In the genomic region with DNA sequence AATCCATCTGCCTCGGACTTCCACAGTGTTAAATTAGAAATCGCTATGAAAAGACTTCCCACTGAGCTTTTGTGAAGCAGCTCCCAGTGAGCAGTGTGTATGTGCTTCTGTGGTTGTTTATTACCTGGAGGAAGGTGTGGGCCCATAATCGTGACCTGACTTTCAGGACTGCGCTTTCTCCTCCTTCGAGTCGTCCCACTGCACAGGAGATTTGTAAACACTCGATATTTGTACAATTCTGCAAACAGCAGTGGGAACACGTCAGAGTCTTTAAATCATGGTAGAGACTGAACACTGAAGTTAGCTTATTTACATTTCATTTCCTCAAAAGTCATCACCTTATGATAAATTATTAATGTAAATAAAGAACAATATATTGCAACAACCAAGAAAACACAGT, we compare ENCODE assay signal across 22 cellular contexts.
DNase-seq lines count a peak whose midpoint lies in the region; ATAC-seq and TF ChIP-seq lines count a peak whose summit lies in the region.
"Had no signal": no experiment of that assay in that cellular context is flagged by ENCODE, and none has a peak within 500 bp of the region (broad histone marks: within the 10 kb centered on the region; RNA-seq: fewer than 3 reads in every experiment).

No MANE protein-coding gene starts in this region.

- POLR2A ChIA-PET in activated CD8-positive, alpha-beta T cell treated with anti-CD3 and anti-CD28 coated beads, Interleukin-2, amount 10 ng/mL, durations not matched to agents 7 days and 5 days (lab: Charles Lee): no interaction called here

- no peaks in the 10 kb centered on the region for H4K20me1 ChIP-seq in neural progenitor cell (ENCODE audit: low read depth)
- H4K20me1 ChIP-seq: BLaER1 treated with 17β-estradiol and CSF1 and Interleukin-3, amounts not matched to agents 10 nM and 100 nM had no signal

- H3K36me3 Mint-ChIP-seq in neural progenitor cell: no peaks in the 10 kb centered on the region
- no peaks in the 10 kb centered on the region for H3K36me3 Mint-ChIP-seq in activated CD8-positive, alpha-beta T cell treated with anti-CD3 and anti-CD28 coated beads, Interleukin-2, amount 10 ng/mL, durations not matched to agents 7 days and 5 days (ENCODE audit: low read depth)
- H3K36me3 Mint-ChIP-seq: CD4-positive, alpha-beta memory T cell had no signal

- H3K4me3 Mint-ChIP-seq in neural progenitor cell: no peak overlapping the region
- H3K4me3 Mint-ChIP-seq in activated CD8-positive, alpha-beta T cell treated with anti-CD3 and anti-CD28 coated beads, Interleukin-2, amount 10 ng/mL, durations not matched to agents 7 days and 5 days: no peak overlapping the region
- H3K4me3 Mint-ChIP-seq: CD4-positive, alpha-beta memory T cell; HFFc6 had no signal

- no peak overlapping the region for H3K27ac Mint-ChIP-seq in neural progenitor cell
- no peak overlapping the region for H3K27ac Mint-ChIP-seq in activated CD8-positive, alpha-beta T cell treated with anti-CD3 and anti-CD28 coated beads, Interleukin-2, amount 10 ng/mL, durations not matched to agents 7 days and 5 days
- H3K27ac Mint-ChIP-seq: CD4-positive, alpha-beta memory T cell; HFFc6 had no signal

- H3F3A ChIP-seq in neural progenitor cell (ENCODE audit: low read depth): no peaks in the 10 kb centered on the region

- H3K36me3 ChIP-seq in neural progenitor cell: no peaks in the 10 kb centered on the region
- H3K36me3 ChIP-seq: BE2C, HAP-1 had no signal

- no peaks in the 10 kb centered on the region for H3K9me3 ChIP-seq in neural progenitor cell (ENCODE audit: low read depth)
- H3K9me3 ChIP-seq: A549, BE2C, HAP-1 had no signal

- H3K4me3 ChIP-seq in LNCaP clone FGC (ENCODE audit: low read depth, low read length): peak overlapping the region; percentile 33
- no peak overlapping the region for H3K4me3 ChIP-seq in neural progenitor cell
- H3K4me3 ChIP-seq: A549; BLaER1 treated with 17β-estradiol and CSF1 and Interleukin-3, amounts not matched to agents 10 nM and 100 nM; GM12878; HAP-1 had no signal

- H3K79me2 ChIP-seq in neural progenitor cell (ENCODE audit: low read depth): no peaks in the 10 kb centered on the region

- ATAC-seq in GM19023 (IDR thresholded peaks at IDR 0.05; ENCODE audit: unreplicated experiment): no peak
- ATAC-seq in activated CD8-positive, alpha-beta T cell treated with anti-CD3 and anti-CD28 coated beads, Interleukin-2, amount 10 ng/mL, durations not matched to agents 7 days and 5 days: no peak
- ATAC-seq: A549, GM12878 had no signal

- H3K4me2 ChIP-seq in neural progenitor cell: no peak overlapping the region
- H3K4me2 ChIP-seq: A549; BLaER1 treated with 17β-estradiol and CSF1 and Interleukin-3, amounts not matched to agents 10 nM and 100 nM had no signal

- H3K4me1 ChIP-seq in neural progenitor cell: no peaks in the 10 kb centered on the region
- H3K4me1 ChIP-seq: A549, BE2C, HAP-1 had no signal

- CTCF ChIA-PET in activated CD8-positive, alpha-beta T cell treated with anti-CD3 and anti-CD28 coated beads, Interleukin-2, amount 10 ng/mL, durations not matched to agents 7 days and 5 days (lab: Charles Lee): no interaction called here

- H3K9me3 Mint-ChIP-seq in neural progenitor cell: peaks cover 3% of the 10 kb centered on the region
- H3K9me3 Mint-ChIP-seq in activated CD8-positive, alpha-beta T cell treated with anti-CD3 and anti-CD28 coated beads, Interleukin-2, amount 10 ng/mL, durations not matched to agents 7 days and 5 days (ENCODE audit: insufficient read depth): no peaks in the 10 kb centered on the region
- H3K9me3 Mint-ChIP-seq: HFFc6 had no signal

- peaks cover 2% of the 10 kb centered on the region for H3K4me1 Mint-ChIP-seq in neural progenitor cell
- H3K4me1 Mint-ChIP-seq in activated CD8-positive, alpha-beta T cell treated with anti-CD3 and anti-CD28 coated beads, Interleukin-2, amount 10 ng/mL, durations not matched to agents 7 days and 5 days (ENCODE audit: low read depth): no peaks in the 10 kb centered on the region
- H3K4me1 Mint-ChIP-seq: CD4-positive, alpha-beta memory T cell had no signal

- H3K27me3 Mint-ChIP-seq in neural progenitor cell (ENCODE audit: insufficient read depth, low read depth): peaks cover 4% of the 10 kb centered on the region
- H3K27me3 Mint-ChIP-seq in activated CD8-positive, alpha-beta T cell treated with anti-CD3 and anti-CD28 coated beads, Interleukin-2, amount 10 ng/mL, durations not matched to agents 7 days and 5 days (ENCODE audit: low read depth): no peaks in the 10 kb centered on the region

- H3K27ac ChIP-seq in neural progenitor cell: no peak overlapping the region
- H3K27ac ChIP-seq: A549; BLaER1 treated with 17β-estradiol and CSF1 and Interleukin-3, amounts not matched to agents 10 nM and 100 nM had no signal

- H2AFZ ChIP-seq in neural progenitor cell (replicated peaks): no peak overlapping the region

- H3K9ac ChIP-seq in neural progenitor cell: no peak overlapping the region
- H3K9ac ChIP-seq: BLaER1 treated with 17β-estradiol and CSF1 and Interleukin-3, amounts not matched to agents 10 nM and 100 nM had no signal

- TF ChIP-seq CTCF in LNCaP clone FGC (IDR thresholded peaks at IDR 0.05; ENCODE audit: control insufficient read depth, extremely low read depth, insufficient read depth): no peak
- TF ChIP-seq CTCF in neural progenitor cell (IDR thresholded peaks at IDR 0.05): no peak

- H3K27me3 ChIP-seq in neural progenitor cell: no peaks in the 10 kb centered on the region
- H3K27me3 ChIP-seq: BE2C; BLaER1 treated with 17β-estradiol and CSF1 and Interleukin-3, amounts not matched to agents 10 nM and 100 nM had no signal

- DNase-seq in DMS53 (lab: John Stamatoyannopoulos, UW) (peak; percentile 11), DMS53 treated with DMSO at 0.1 percent for 48 hours (lab: John Stamatoyannopoulos, UW; ENCODE audit: unreplicated experiment) (no peak), LNCaP clone FGC (ENCODE audit: low read depth) (peak; percentile 62), neural progenitor cell (ENCODE audit: low spot score) (peak; percentile 13)
- no peak for DNase-seq in activated CD8-positive, alpha-beta T cell treated with anti-CD3 and anti-CD28 coated beads, Interleukin-2, amount 10 ng/mL, durations not matched to agents 7 days and 5 days
- DNase-seq: 8988T; ACHN; AML-193; BE2C; Calu3; CD4-positive, alpha-beta memory T cell; COR-L47; DMS79; EL; GDM1; GOT3; HFFc6 had no signal

Comparison
In these comparisons a context has a peak if more than half of its experiments do, and no peak if none do; other contexts are left out.
1. DNase-seq: peak in DMS53 (single experiment), LNCaP clone FGC (single experiment) and neural progenitor cell (single experiment); none in DMS53 treated with DMSO at 0.1 percent for 48 hours (single experiment) and activated CD8-positive, alpha-beta T cell treated with anti-CD3 and anti-CD28 coated beads, Interleukin-2, amount 10 ng/mL, durations not matched to agents 7 days and 5 days (single experiment).